Comparison of ENCODE assay signal across 27 cellular contexts in the genomic region with DNA sequence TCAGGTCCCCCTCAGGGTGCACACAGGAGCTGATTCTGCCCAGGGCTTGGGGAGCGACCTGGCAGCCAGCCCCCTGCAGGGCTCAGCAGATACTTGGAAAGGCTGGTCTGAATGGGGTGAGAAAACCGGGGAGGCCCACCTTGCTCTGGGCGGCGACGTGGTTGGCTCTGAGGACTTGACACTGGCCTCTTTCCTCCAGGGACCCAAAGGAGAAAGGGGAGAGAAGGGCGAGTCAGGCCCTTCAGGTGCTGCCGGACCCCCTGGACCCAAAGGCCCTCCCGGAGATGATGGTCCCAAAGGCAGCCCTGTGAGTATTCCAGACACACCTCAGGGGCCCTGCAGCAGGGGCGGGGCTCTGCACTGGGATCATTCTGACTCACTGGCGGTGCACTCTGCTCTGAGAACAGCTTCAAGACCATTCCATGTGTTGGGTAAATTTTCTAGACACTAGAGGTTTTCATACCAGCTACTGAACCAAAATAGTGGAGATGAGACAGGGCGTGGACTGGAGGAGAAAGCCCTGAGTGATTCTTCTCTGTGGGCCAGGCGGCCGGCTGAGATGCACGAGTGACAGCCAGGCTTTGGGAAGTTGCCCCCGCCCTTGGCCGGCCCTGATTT.
A peak's percentile ranks its signal among the peaks of the same experiment; 100 is the strongest.
DNase-seq lines count a peak whose midpoint lies in the region; ATAC-seq, FAIRE-seq and TF ChIP-seq lines count a peak whose summit lies in the region.
"Had no signal": no experiment of that assay in that cellular context is flagged by ENCODE, and none has a peak within 500 bp of the region (broad histone marks: within the 10 kb centered on the region; RNA-seq: fewer than 3 reads in every experiment).

No MANE protein-coding gene starts in this region.

- H3K27ac Mint-ChIP-seq in activated CD4-positive, alpha-beta T cell treated with anti-CD3 and anti-CD28 coated beads, Interleukin-2, amount 10 ng/mL, durations not matched to agents 24 days and 14 days = no peak overlapping the region
- H3K27ac Mint-ChIP-seq: activated CD8-positive, alpha-beta T cell treated with anti-CD3 and anti-CD28 coated beads, Interleukin-2, amount 10 ng/mL, durations not matched to agents 7 days and 5 days; activated T-cell treated with anti-CD3 and anti-CD28 coated beads, Interleukin-2, amount 50 U/mL, for 24 hours; CD4-positive, alpha-beta T cell; effector memory CD8-positive, alpha-beta T cell had no signal

- POLR2A ChIA-PET in H1 (lab: Charles Lee; ENCODE audit: partially characterized antibody) = no interaction called here

- H2BK15ac ChIP-seq in H1 (ENCODE audit: low read length) (no peak overlapping the region), neuronal stem cell (ENCODE audit: low read length) (no peak overlapping the region)

- no peaks in the 10 kb centered on the region for H4K20me1 ChIP-seq in H1 (replicated peaks in 1 of 2; ENCODE audit: control insufficient read depth in 1 of 2, insufficient read depth in 2 of 2, low read length in 2 of 2)

- H3K27me3 ChIP-seq in H1 (replicated peaks in 1 of 4; ENCODE audit: control insufficient read depth in 3 of 4, extremely low read depth in 1 of 4, insufficient read depth in 3 of 4, low read length in 3 of 4) = no peaks in the 10 kb centered on the region
- peaks cover 0 to 3% (median 0%) of the 10 kb centered on the region in 3 experiments for H3K27me3 ChIP-seq in neuronal stem cell (ENCODE audit: control insufficient read depth in 3 of 3, insufficient read depth in 3 of 3, low read depth in 1 of 3, low read length in 3 of 3)
- H3K27me3 ChIP-seq: esophagus muscularis mucosa, heart left ventricle, pancreas, suprapubic skin, uterus had no signal

- intact Hi-C loops in activated CD4-positive, alpha-beta T cell treated with anti-CD3 and anti-CD28 coated beads, Interleukin-2, amount 10 ng/mL, durations not matched to agents 24 days and 14 days (cut with micrococcal nuclease) = no loop called here

- no peak overlapping the region for H2AFZ ChIP-seq in H1 (ENCODE audit: low read length)
- no peak overlapping the region for H2AFZ ChIP-seq in neuronal stem cell (ENCODE audit: low read length)

- FAIRE-seq in H1 (lab: Jason Lieb, UNC) = no peak
- FAIRE-seq: GM12891, pancreas had no signal

- no peaks in the 10 kb centered on the region for H3K23me2 ChIP-seq in H1 (ENCODE audit: low read depth, low read length)

- H3K36me3 ChIP-seq in H1 (ENCODE audit: control insufficient read depth in 2 of 4, insufficient read depth in 4 of 4, low read length in 3 of 4) (no peaks in the 10 kb centered on the region; a peak in 1 of 8 replicates), neuronal stem cell (replicated peaks in 1 of 2; ENCODE audit: control insufficient read depth in 2 of 2, insufficient read depth in 2 of 2, low read length in 2 of 2) (peaks cover 0 to 3% of the 10 kb centered on the region in 2 donors)
- H3K36me3 ChIP-seq: pancreas, uterus had no signal

- ATAC-seq in HG03432 (IDR thresholded peaks at IDR 0.05; ENCODE audit: unreplicated experiment) = no peak
- ATAC-seq: activated CD8-positive, alpha-beta T cell treated with anti-CD3 and anti-CD28 coated beads, Interleukin-2, amount 10 ng/mL, durations not matched to agents 7 days and 5 days; effector memory CD8-positive, alpha-beta T cell; heart left ventricle; pancreas; right cardiac atrium had no signal

- no peaks in the 10 kb centered on the region for H3K9me3 Mint-ChIP-seq in activated CD4-positive, alpha-beta T cell treated with anti-CD3 and anti-CD28 coated beads, Interleukin-2, amount 10 ng/mL, durations not matched to agents 24 days and 14 days
- H3K9me3 Mint-ChIP-seq: activated T-cell treated with anti-CD3 and anti-CD28 coated beads, Interleukin-2, amount 50 U/mL, for 24 hours; CD4-positive, alpha-beta T cell; effector memory CD8-positive, alpha-beta T cell; H9 had no signal

- CTCF ChIA-PET in H1 (lab: Charles Lee; ENCODE audit: partially characterized antibody) = interaction anchor here (1.1 to 1.9 kb wide), 3 partner anchors 11 to 169 kb away, joined by 3 to 8 read pairs (median 4); no protein-coding TSS in a partner anchor

- H2BK120ac ChIP-seq in H1 (replicated peaks; ENCODE audit: low read depth, low read length) (no peak overlapping the region), neuronal stem cell (ENCODE audit: low read depth, low read length) (no peak overlapping the region)

- H3K23ac ChIP-seq in H1 (ENCODE audit: insufficient read length) (no peak overlapping the region), neuronal stem cell (ENCODE audit: low read depth, low read length, poor library complexity) (no peak overlapping the region)

- H3K9me3 ChIP-seq in H1 (ENCODE audit: insufficient read depth in 2 of 2, low read depth in 1 of 2, low read length in 1 of 2) (no peaks in the 10 kb centered on the region), neuronal stem cell (replicated peaks in 1 of 2; ENCODE audit: control insufficient read depth in 2 of 2, insufficient read depth in 1 of 2, low read depth in 1 of 2, low read length in 2 of 2) (no peaks in the 10 kb centered on the region)
- H3K9me3 ChIP-seq: esophagus muscularis mucosa, heart left ventricle, pancreas, suprapubic skin, uterus had no signal

- no peak overlapping the region for H3K56ac ChIP-seq in H1 (replicated peaks; ENCODE audit: insufficient read length, low read depth, low read length)

- H3K9ac ChIP-seq in H1 (replicated peaks in 1 of 4; ENCODE audit: extremely low read depth in 1 of 4, low read depth in 3 of 4, low read length in 3 of 4) = no peak overlapping the region
- no peak overlapping the region for H3K9ac ChIP-seq in neuronal stem cell (ENCODE audit: low read depth, low read length, poor library complexity)

- H4K8ac ChIP-seq in H1 (ENCODE audit: extremely low read depth, insufficient read depth, low read length) (peak overlapping the region; percentile 51; the same call in 1 of the 2 replicates), neuronal stem cell (ENCODE audit: low read depth, low read length) (no peak overlapping the region)

- H3K27ac ChIP-seq in H1 (ENCODE audit: low read depth, low read length) (no peak overlapping the region), neuronal stem cell (replicated peaks; ENCODE audit: low read length) (no peak overlapping the region)
- H3K27ac ChIP-seq: esophagus muscularis mucosa, heart left ventricle, pancreas, suprapubic skin, uterus had no signal

- H4K91ac ChIP-seq in H1 (replicated peaks; ENCODE audit: insufficient read length, low read length) = no peak overlapping the region
- no peak overlapping the region for H4K91ac ChIP-seq in neuronal stem cell (ENCODE audit: low read depth, low read length, poor library complexity)

- TF ChIP-seq EP300 in H1 (IDR thresholded peaks at IDR 0.05; ENCODE audit: borderline replicate concordance in 1 of 2, low read depth in 2 of 2, low read length in 2 of 2) = no peak

- no peak for TF ChIP-seq CTCF in AG09309 (IDR thresholded peaks at IDR 0.05; ENCODE audit: control insufficient read depth, insufficient read depth, low read depth, low read length, missing control alignments)
- no peak for TF ChIP-seq CTCF in H1 (IDR thresholded peaks at IDR 0.05; ENCODE audit: control extremely low read depth in 1 of 3, insufficient read depth in 1 of 3, low read depth in 1 of 3, low read length in 3 of 3)

- no peaks in the 10 kb centered on the region for H3K4me1 Mint-ChIP-seq in activated CD4-positive, alpha-beta T cell treated with anti-CD3 and anti-CD28 coated beads, Interleukin-2, amount 10 ng/mL, durations not matched to agents 24 days and 14 days

- 91% methylated on average over 13 of the region's 16 CpGs; no CpG with 5 or more reads in 1 of the 2 experiments for WGBS in H1 (ENCODE audit: extremely low coverage in 1 of 2, insufficient coverage in 1 of 2, insufficient read length in 1 of 2, insufficient replicate concordance in 2 of 2, low coverage in 1 of 2, low lambda C conversion rate in 2 of 2, missing lambda C conversion rate in 1 of 2), 2 experiments
- no CpG with 5 or more reads among the region's 16 CpGs for WGBS in neuronal stem cell (ENCODE audit: extremely low coverage in 2 of 2, insufficient read length in 2 of 2, insufficient replicate concordance in 1 of 2), 2 donors

- H3K4me2 ChIP-seq in H1 (ENCODE audit: insufficient read depth in 1 of 2, low read depth in 2 of 2, low read length in 2 of 2) = no peak overlapping the region
- H3K4me2 ChIP-seq in neuronal stem cell (ENCODE audit: insufficient read depth, low read length, poor library complexity, severe bottlenecking) = no peak overlapping the region

- H3K4me1 ChIP-seq in H1 (replicated peaks in 1 of 4; ENCODE audit: control insufficient read depth in 3 of 4, insufficient read depth in 4 of 4, low read length in 3 of 4) = peaks cover 9 to 23% (median 14%) of the 10 kb centered on the region in 4 experiments; a peak in 6 of 7 replicates
- peaks cover 0 to 19% of the 10 kb centered on the region in 2 donors for H3K4me1 ChIP-seq in neuronal stem cell (ENCODE audit: control insufficient read depth in 2 of 2, insufficient read depth in 1 of 2, low read depth in 1 of 2, low read length in 2 of 2)
- H3K4me1 ChIP-seq: pancreas, uterus had no signal

- H2BK5ac ChIP-seq in H1 (ENCODE audit: low read depth, low read length) = 0 out of 2 replicates have a peak overlapping the region, but pooled peaks have one; percentile 83
- peak overlapping the region; percentile 40 for H2BK5ac ChIP-seq in neuronal stem cell (ENCODE audit: low read length)

- H2AK5ac ChIP-seq in H1 (ENCODE audit: low read depth, low read length) (no peak overlapping the region), neuronal stem cell (ENCODE audit: low read depth, low read length) (peak overlapping the region; percentile 26)

- no peak overlapping the region for H4K5ac ChIP-seq in H1 (ENCODE audit: insufficient read length, low read depth, low read length)

- H3K4me3 Mint-ChIP-seq in activated CD4-positive, alpha-beta T cell treated with anti-CD3 and anti-CD28 coated beads, Interleukin-2, amount 10 ng/mL, durations not matched to agents 24 days and 14 days = no peak overlapping the region
- H3K4me3 Mint-ChIP-seq: activated CD8-positive, alpha-beta T cell treated with anti-CD3 and anti-CD28 coated beads, Interleukin-2, amount 10 ng/mL, durations not matched to agents 7 days and 5 days; activated T-cell treated with anti-CD3 and anti-CD28 coated beads, Interleukin-2, amount 50 U/mL, for 24 hours; CD4-positive, alpha-beta T cell; effector memory CD8-positive, alpha-beta T cell; H9 had no signal

- H3K79me2 ChIP-seq in H1 (ENCODE audit: control insufficient read depth in 1 of 2, insufficient read depth in 2 of 2, low read length in 2 of 2) = no peaks in the 10 kb centered on the region

- H3K4me3 ChIP-seq in AG09309 (ENCODE audit: control insufficient read depth, low read depth, low read length) (no peak overlapping the region), H1 (ENCODE audit: extremely low read depth in 1 of 4, insufficient read depth in 2 of 4, low read depth in 3 of 4, low read length in 4 of 4) (no peak overlapping the region), neuronal stem cell (ENCODE audit: low read length in 2 of 2) (no peak overlapping the region)
- H3K4me3 ChIP-seq: esophagus muscularis mucosa, heart left ventricle, pancreas, suprapubic skin, uterus had no signal

- H3K18ac ChIP-seq in H1 (ENCODE audit: extremely low read depth, low read length) = no peak overlapping the region
- H3K18ac ChIP-seq in neuronal stem cell (ENCODE audit: low read length) = peak overlapping the region; percentile 29

- H3K36me3 Mint-ChIP-seq in activated CD4-positive, alpha-beta T cell treated with anti-CD3 and anti-CD28 coated beads, Interleukin-2, amount 10 ng/mL, durations not matched to agents 24 days and 14 days (ENCODE audit: low read depth) = no peaks in the 10 kb centered on the region

- H3K79me1 ChIP-seq in H1 (ENCODE audit: low read depth, low read length) (no peaks in the 10 kb centered on the region), neuronal stem cell (ENCODE audit: low read depth, low read length) (no peaks in the 10 kb centered on the region)

- no peak for TF ChIP-seq POLR2A in H1 (IDR thresholded peaks at IDR 0.05; ENCODE audit: control extremely low read depth in 1 of 2, low read depth in 2 of 2, low read length in 2 of 2)

- H3K4ac ChIP-seq in H1 (replicated peaks; ENCODE audit: insufficient read length, low read depth, low read length) (no peak overlapping the region), neuronal stem cell (ENCODE audit: low read length) (no peak overlapping the region)

- no peak overlapping the region for H2BK12ac ChIP-seq in H1 (ENCODE audit: low read depth, low read length)
- H2BK12ac ChIP-seq in neuronal stem cell (ENCODE audit: low read length) = no peak overlapping the region

- H3K14ac ChIP-seq in H1 (ENCODE audit: insufficient read length) (no peak overlapping the region), neuronal stem cell (ENCODE audit: low read length) (no peak overlapping the region)

- no peaks in the 10 kb centered on the region for H3K27me3 Mint-ChIP-seq in activated CD4-positive, alpha-beta T cell treated with anti-CD3 and anti-CD28 coated beads, Interleukin-2, amount 10 ng/mL, durations not matched to agents 24 days and 14 days
- H3K27me3 Mint-ChIP-seq: activated T-cell treated with anti-CD3 and anti-CD28 coated beads, Interleukin-2, amount 50 U/mL, for 24 hours; CD4-positive, alpha-beta T cell; effector memory CD8-positive, alpha-beta T cell had no signal

- no peak overlapping the region for H2BK20ac ChIP-seq in H1 (ENCODE audit: low read length)

- DNase-seq in AG09309 (ENCODE audit: low read depth) = peak; percentile 34
- DNase-seq in M059J (ENCODE audit: low read depth) = peak; percentile 35
- no peak for DNase-seq in H1 (ENCODE audit: low read depth in 1 of 2, low spot score in 2 of 2)
- no peak for DNase-seq in neuronal stem cell (ENCODE audit: low spot score)
- no peak for DNase-seq in activated CD4-positive, alpha-beta T cell treated with anti-CD3 and anti-CD28 coated beads, Interleukin-2, amount 10 ng/mL, durations not matched to agents 24 days and 14 days
- no peak for DNase-seq in activated CD4-positive, alpha-beta T cell treated with anti-CD3 and anti-CD28 coated beads for 4 hours
- no peak for DNase-seq in NCI-H82 (lab: John Stamatoyannopoulos, UW)
- DNase-seq: activated CD8-positive, alpha-beta T cell treated with anti-CD3 and anti-CD28 coated beads, Interleukin-2, amount 10 ng/mL, durations not matched to agents 7 days and 5 days; activated naive CD4-positive, alpha-beta T cell treated with Interleukin-2 at 50 U/mL for 16 hours; activated T-cell treated with anti-CD3 and anti-CD28 coated beads, Interleukin-2, amount 50 U/mL, for 24 hours; anterior cingulate cortex; CD4-positive, alpha-beta T cell; effector memory CD8-positive, alpha-beta T cell; GF-D8; H9; heart left ventricle; KG1; NCI-H2029 treated with DMSO at 0.1 percent for 48 hours; NCI-H446 treated with DMSO at 0.1 percent for 48 hours; pancreas; T1000; uterus had no signal

- no peak for TF ChIP-seq RAD21 in H1 (IDR thresholded peaks at IDR 0.05 in 1 of 2, conservative IDR thresholded peaks at IDR 0.05 in 1 of 2; ENCODE audit: low read depth in 2 of 2, low read length in 2 of 2)

Comparison
In these comparisons a context has a peak if more than half of its experiments do, and no peak if none do; other contexts are left out.
1. DNase-seq: peak in AG09309 (single experiment) and M059J (single experiment); none in H1 (0 of 2), neuronal stem cell (single experiment), activated CD4-positive, alpha-beta T cell treated with anti-CD3 and anti-CD28 coated beads, Interleukin-2, amount 10 ng/mL, durations not matched to agents 24 days and 14 days (single experiment), activated CD4-positive, alpha-beta T cell treated with anti-CD3 and anti-CD28 coated beads for 4 hours (0 of 2) and NCI-H82 (single experiment).